In the genomic region with DNA sequence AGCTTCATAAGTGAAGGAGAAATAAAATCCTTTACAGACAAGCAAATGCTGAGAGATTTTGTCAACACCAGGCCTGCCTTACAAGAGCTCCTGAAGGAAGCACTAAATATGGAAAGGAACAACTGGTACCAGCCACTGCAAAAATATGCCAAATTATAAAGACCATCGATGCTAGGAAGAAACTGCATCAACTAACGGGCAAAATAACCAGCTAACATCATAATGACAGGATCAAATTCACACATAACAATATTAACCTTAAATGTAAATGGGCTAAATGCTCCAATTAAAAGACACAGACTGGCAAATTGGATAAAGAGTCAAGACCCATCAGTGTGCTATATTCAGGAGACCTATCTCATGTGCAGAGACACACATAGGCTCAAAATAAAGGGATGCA, we compare ENCODE assay signal across 1 cellular context. TPM values are rescaled to one million over a fixed set of nuclear protein-coding genes. Genes with fewer than 3 reads are reported as not detected.
"Had no signal": no experiment of that assay in that cellular context is flagged by ENCODE, and none has a peak within 500 bp of the region (broad histone marks: within the 10 kb centered on the region; RNA-seq: fewer than 3 reads in every experiment).

No MANE protein-coding gene starts in this region.

RNA-seq across cellular contexts. Expression of a gene that starts 21.3 kb away (rescaled TPM):
- total RNA-seq: upper lobe of right lung had no signal
